Comparison of ENCODE assay signal across 16 cellular contexts in the genomic region with DNA sequence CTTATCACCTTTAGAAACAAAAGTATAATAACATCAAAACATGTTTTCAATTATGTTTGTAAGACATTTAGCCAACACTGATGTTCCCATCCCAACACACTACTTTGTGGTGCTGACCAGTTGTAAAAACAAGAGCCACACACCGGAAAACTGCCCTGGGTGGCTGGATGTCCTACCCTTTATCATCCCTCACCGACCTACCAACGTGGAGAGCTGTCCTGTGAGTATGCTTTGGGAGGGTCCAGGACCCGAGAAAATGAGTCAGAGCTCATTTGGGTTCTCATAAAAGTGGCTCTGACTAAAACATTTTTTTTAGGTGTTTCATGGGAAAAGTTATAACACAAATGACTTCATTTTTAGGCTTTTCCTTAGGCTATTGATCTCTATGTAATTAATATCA. TPM values are rescaled to one million over a fixed set of nuclear protein-coding genes. Genes with fewer than 3 reads are reported as not detected.
"Had no signal": no experiment of that assay in that cellular context is flagged by ENCODE, and none has a peak within 500 bp of the region (broad histone marks: within the 10 kb centered on the region; RNA-seq: fewer than 3 reads in every experiment).

No MANE protein-coding gene starts in this region.

- ATAC-seq: activated CD4-positive, CD25-positive, alpha-beta regulatory T cell treated with anti-CD3 and anti-CD28 coated beads, Interleukin-2, amount 50 U/mL, for 24 hours; activated CD8-positive, alpha-beta memory T cell treated with anti-CD3 and anti-CD28 coated beads, Interleukin-2, amount 10 ng/mL, durations not matched to agents 7 days and 5 days had no signal

- H3K36me3 ChIP-seq: esophagus muscularis mucosa, stomach had no signal

- DNase-seq: activated CD4-positive, alpha-beta T cell treated with anti-CD3 and anti-CD28 coated beads, Interleukin-2, amount 50 U/mL, for 4 hours; activated CD8-positive, alpha-beta memory T cell treated with anti-CD3 and anti-CD28 coated beads, Interleukin-2, amount 10 ng/mL, durations not matched to agents 7 days and 5 days; activated gamma-delta T cell; activated naive CD8-positive, alpha-beta T cell treated with anti-CD3 and anti-CD28 coated beads for 36 hours; activated T-cell treated with anti-CD3 and anti-CD28 coated beads, Interleukin-2, amount 50 U/mL, for 24 hours; dorsolateral prefrontal cortex; kidney glomerular epithelial cell; mesendoderm; nephron progenitor cell; stomach had no signal

- H3K4me3 Mint-ChIP-seq: activated CD8-positive, alpha-beta memory T cell treated with anti-CD3 and anti-CD28 coated beads, Interleukin-2, amount 10 ng/mL, durations not matched to agents 7 days and 5 days; activated naive CD8-positive, alpha-beta T cell treated with anti-CD3 and anti-CD28 coated beads for 36 hours; activated T-cell treated with anti-CD3 and anti-CD28 coated beads, Interleukin-2, amount 50 U/mL, for 24 hours; nephron progenitor cell; T-helper 1 cell treated with Interleukin-12 subunit alpha and Interleukin-12 subunit beta and Interleukin-4 antibody, amounts not matched to agents 30 μg/mL and 1 μg/mL, for 36 hours had no signal

- H3K27me3 ChIP-seq: dorsolateral prefrontal cortex, esophagus muscularis mucosa, hepatocyte, stomach had no signal

- H3K4me3 ChIP-seq: dorsolateral prefrontal cortex, esophagus muscularis mucosa, hepatocyte, stomach had no signal

- H3K27ac Mint-ChIP-seq: activated CD8-positive, alpha-beta memory T cell treated with anti-CD3 and anti-CD28 coated beads, Interleukin-2, amount 10 ng/mL, durations not matched to agents 7 days and 5 days; activated naive CD8-positive, alpha-beta T cell treated with anti-CD3 and anti-CD28 coated beads for 36 hours; activated T-cell treated with anti-CD3 and anti-CD28 coated beads, Interleukin-2, amount 50 U/mL, for 24 hours; nephron progenitor cell; T-helper 1 cell treated with Interleukin-12 subunit alpha and Interleukin-12 subunit beta and Interleukin-4 antibody, amounts not matched to agents 30 μg/mL and 1 μg/mL, for 36 hours had no signal

- H3K9me3 ChIP-seq: esophagus muscularis mucosa, stomach had no signal

- H3K36me3 Mint-ChIP-seq: activated CD8-positive, alpha-beta memory T cell treated with anti-CD3 and anti-CD28 coated beads, Interleukin-2, amount 10 ng/mL, durations not matched to agents 7 days and 5 days; activated naive CD8-positive, alpha-beta T cell treated with anti-CD3 and anti-CD28 coated beads for 36 hours had no signal

- H3K4me1 Mint-ChIP-seq: activated CD8-positive, alpha-beta memory T cell treated with anti-CD3 and anti-CD28 coated beads, Interleukin-2, amount 10 ng/mL, durations not matched to agents 7 days and 5 days; activated naive CD8-positive, alpha-beta T cell treated with anti-CD3 and anti-CD28 coated beads for 36 hours had no signal

- H3K9me3 Mint-ChIP-seq: activated naive CD8-positive, alpha-beta T cell treated with anti-CD3 and anti-CD28 coated beads for 36 hours; activated T-cell treated with anti-CD3 and anti-CD28 coated beads, Interleukin-2, amount 50 U/mL, for 24 hours; nephron progenitor cell; T-helper 1 cell treated with Interleukin-12 subunit alpha and Interleukin-12 subunit beta and Interleukin-4 antibody, amounts not matched to agents 30 μg/mL and 1 μg/mL, for 36 hours had no signal

- H3K27ac ChIP-seq: dorsolateral prefrontal cortex, esophagus muscularis mucosa, hepatocyte, stomach had no signal

RNA-seq across cellular contexts. Expression of a gene that starts 29.3 kb away (rescaled TPM):
- total RNA-seq: activated CD8-positive, alpha-beta memory T cell treated with anti-CD3 and anti-CD28 coated beads, Interleukin-2, amount 10 ng/mL, durations not matched to agents 7 days and 5 days; activated naive CD8-positive, alpha-beta T cell treated with anti-CD3 and anti-CD28 coated beads for 36 hours; dorsolateral prefrontal cortex; esophagus muscularis mucosa; liver; urinary bladder had no signal
- polyA plus RNA-seq: hepatocyte, liver, stomach, urinary bladder had no signal

RNA-seq across cellular contexts. Expression of a gene that starts 39.0 kb away (rescaled TPM):
- total RNA-seq: activated CD8-positive, alpha-beta memory T cell treated with anti-CD3 and anti-CD28 coated beads, Interleukin-2, amount 10 ng/mL, durations not matched to agents 7 days and 5 days; activated naive CD8-positive, alpha-beta T cell treated with anti-CD3 and anti-CD28 coated beads for 36 hours; esophagus muscularis mucosa; hepatocyte; urinary bladder had no signal
- polyA plus RNA-seq: stomach, urinary bladder had no signal
